In the genomic region with DNA sequence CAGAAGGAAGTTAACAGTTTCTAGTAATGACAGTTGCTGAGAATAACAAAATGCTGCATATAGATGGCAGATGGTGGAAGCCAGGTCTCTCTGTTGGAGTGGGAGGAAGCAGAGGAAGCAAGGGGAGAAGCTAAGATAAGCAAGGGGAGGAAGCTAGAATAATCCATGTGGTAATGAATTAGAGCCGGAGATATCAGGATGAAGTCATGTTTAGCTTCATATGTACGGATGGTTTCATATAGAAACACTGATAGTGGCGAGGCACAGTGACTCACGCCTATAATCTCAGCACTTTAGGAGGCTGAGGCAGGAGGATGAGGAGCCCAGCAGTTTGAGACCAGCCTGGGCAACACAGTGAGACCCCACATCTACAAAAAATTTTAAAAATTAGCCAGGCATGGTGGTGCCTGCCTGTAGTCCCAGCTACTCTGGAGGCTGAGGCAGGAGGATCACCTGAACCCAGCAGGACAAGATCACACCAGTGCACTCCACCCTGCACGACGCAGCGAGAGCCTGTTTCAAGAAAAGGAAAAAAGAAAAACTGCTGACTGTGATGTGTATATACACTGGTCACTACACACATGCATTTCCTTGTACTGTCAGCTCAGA, we compare ENCODE assay signal across 1 cellular context.
TF ChIP-seq lines count a peak whose summit lies in the region.

No MANE protein-coding gene starts in this region.

TF ChIP-seq in GM23338, 12 proteins besides CTCF, POLR2A, EP300 and RAD21 (continued from another document):
- TF ChIP-seq, protein P1, sequence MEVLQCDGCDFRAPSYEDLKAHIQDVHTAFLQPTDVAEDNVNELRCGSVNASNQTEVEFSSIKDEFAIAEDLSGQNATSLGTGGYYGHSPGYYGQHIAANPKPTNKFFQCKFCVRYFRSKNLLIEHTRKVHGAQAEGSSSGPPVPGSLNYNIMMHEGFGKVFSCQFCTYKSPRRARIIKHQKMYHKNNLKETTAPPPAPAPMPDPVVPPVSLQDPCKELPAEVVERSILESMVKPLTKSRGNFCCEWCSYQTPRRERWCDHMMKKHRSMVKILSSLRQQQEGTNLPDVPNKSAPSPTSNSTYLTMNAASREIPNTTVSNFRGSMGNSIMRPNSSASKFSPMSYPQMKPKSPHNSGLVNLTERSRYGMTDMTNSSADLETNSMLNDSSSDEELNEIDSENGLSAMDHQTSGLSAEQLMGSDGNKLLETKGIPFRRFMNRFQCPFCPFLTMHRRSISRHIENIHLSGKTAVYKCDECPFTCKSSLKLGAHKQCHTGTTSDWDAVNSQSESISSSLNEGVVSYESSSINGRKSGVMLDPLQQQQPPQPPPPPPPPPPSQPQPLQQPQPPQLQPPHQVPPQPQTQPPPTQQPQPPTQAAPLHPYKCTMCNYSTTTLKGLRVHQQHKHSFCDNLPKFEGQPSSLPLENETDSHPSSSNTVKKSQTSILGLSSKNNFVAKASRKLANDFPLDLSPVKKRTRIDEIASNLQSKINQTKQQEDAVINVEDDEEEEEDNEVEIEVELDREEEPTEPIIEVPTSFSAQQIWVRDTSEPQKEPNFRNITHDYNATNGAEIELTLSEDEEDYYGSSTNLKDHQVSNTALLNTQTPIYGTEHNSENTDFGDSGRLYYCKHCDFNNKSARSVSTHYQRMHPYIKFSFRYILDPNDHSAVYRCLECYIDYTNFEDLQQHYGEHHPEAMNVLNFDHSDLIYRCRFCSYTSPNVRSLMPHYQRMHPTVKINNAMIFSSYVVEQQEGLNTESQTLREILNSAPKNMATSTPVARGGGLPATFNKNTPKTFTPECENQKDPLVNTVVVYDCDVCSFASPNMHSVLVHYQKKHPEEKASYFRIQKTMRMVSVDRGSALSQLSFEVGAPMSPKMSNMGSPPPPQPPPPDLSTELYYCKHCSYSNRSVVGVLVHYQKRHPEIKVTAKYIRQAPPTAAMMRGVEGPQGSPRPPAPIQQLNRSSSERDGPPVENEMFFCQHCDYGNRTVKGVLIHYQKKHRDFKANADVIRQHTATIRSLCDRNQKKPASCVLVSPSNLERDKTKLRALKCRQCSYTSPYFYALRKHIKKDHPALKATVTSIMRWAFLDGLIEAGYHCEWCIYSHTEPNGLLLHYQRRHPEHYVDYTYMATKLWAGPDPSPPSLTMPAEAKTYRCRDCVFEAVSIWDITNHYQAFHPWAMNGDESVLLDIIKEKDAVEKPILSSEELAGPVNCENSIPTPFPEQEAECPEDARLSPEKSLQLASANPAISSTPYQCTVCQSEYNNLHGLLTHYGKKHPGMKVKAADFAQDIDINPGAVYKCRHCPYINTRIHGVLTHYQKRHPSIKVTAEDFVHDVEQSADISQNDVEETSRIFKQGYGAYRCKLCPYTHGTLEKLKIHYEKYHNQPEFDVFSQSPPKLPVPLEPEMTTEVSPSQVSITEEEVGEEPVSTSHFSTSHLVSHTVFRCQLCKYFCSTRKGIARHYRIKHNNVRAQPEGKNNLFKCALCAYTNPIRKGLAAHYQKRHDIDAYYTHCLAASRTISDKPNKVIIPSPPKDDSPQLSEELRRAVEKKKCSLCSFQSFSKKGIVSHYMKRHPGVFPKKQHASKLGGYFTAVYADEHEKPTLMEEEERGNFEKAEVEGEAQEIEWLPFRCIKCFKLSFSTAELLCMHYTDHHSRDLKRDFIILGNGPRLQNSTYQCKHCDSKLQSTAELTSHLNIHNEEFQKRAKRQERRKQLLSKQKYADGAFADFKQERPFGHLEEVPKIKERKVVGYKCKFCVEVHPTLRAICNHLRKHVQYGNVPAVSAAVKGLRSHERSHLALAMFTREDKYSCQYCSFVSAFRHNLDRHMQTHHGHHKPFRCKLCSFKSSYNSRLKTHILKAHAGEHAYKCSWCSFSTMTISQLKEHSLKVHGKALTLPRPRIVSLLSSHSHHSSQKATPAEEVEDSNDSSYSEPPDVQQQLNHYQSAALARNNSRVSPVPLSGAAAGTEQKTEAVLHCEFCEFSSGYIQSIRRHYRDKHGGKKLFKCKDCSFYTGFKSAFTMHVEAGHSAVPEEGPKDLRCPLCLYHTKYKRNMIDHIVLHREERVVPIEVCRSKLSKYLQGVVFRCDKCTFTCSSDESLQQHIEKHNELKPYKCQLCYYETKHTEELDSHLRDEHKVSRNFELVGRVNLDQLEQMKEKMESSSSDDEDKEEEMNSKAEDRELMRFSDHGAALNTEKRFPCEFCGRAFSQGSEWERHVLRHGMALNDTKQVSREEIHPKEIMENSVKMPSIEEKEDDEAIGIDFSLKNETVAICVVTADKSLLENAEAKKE (CRISPR knock-in tag; IDR thresholded peaks at IDR 0.05): no peak
- TF ChIP-seq ZNF331 (CRISPR knock-in tag; IDR thresholded peaks at IDR 0.05; ENCODE audit: low read depth): no peak
- TF ChIP-seq, protein P2, sequence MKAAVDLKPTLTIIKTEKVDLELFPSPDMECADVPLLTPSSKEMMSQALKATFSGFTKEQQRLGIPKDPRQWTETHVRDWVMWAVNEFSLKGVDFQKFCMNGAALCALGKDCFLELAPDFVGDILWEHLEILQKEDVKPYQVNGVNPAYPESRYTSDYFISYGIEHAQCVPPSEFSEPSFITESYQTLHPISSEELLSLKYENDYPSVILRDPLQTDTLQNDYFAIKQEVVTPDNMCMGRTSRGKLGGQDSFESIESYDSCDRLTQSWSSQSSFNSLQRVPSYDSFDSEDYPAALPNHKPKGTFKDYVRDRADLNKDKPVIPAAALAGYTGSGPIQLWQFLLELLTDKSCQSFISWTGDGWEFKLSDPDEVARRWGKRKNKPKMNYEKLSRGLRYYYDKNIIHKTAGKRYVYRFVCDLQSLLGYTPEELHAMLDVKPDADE (IDR thresholded peaks at IDR 0.05): no peak
- TF ChIP-seq POLR2AphosphoS5 (IDR thresholded peaks at IDR 0.05; ENCODE audit: low read depth): no peak
- TF ChIP-seq STAT1 (IDR thresholded peaks at IDR 0.05; ENCODE audit: unreplicated experiment): no peak
- TF ChIP-seq EZH2phosphoT487 (IDR thresholded peaks at IDR 0.05; ENCODE audit: unreplicated experiment): no peak
